8 cellular contexts compared by ENCODE assay signal in the genomic region with DNA sequence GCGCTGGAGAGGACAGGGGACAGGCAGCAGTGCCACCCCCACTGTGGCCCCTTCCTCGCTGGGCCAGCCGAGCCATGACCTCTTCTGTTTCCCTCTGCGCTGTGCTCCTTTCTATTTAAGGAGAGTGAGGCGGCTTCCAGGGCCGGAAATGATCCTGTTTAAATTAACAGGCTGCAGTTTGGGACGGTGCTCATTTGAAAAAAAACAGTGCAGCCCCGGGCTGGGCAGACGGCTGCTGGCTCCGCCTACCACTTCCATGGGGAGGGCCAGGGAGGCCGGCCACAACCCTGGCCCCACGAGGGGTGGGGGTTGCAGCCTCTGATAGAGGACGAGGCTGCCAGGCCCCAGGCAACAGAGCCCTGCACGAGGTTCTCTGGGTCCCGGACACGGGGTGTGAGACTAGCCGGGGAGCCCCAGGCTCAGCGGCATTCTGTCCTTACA. TPM values are rescaled to one million over a fixed set of nuclear protein-coding genes. Genes with fewer than 3 reads are reported as not detected.
DNase-seq lines count a peak whose midpoint lies in the region; ATAC-seq and TF ChIP-seq lines count a peak whose summit lies in the region.
"Not testable (repeated sequence)": the region's sequence is repeated elsewhere in the genome, so short reads cannot be mapped to it uniquely, and the experiment has no call there.

No MANE protein-coding gene starts in this region.

- not testable (repeated sequence) for H3K36me3 ChIP-seq in HEK293 (ENCODE audit: control insufficient read depth in 2 of 2, insufficient read depth in 1 of 2, low read length in 2 of 2); ovary

- DNase-seq in AG08396 (ENCODE audit: low spot score) (peak; percentile 26), foreskin keratinocyte (peak in 1 of 2 donors; percentile 44), ovary (peak; percentile 44 to 75 (median 58))

- POLR2A ChIA-PET in HEK293 (lab: Yijun Ruan, JAX): not testable (repeated sequence)

- TF ChIP-seq EP300 in ovary (IDR thresholded peaks at IDR 0.05): not testable (repeated sequence)

- CTCF ChIA-PET in HEK293 (lab: Yijun Ruan, JAX): not testable (repeated sequence)

- not testable (repeated sequence) for H3K4me1 ChIP-seq in HEK293 (ENCODE audit: control insufficient read depth, insufficient read depth, low read length)
- H3K4me1 ChIP-seq in foreskin keratinocyte (peaks cover 15% of the 10 kb centered on the region), ovary (ENCODE audit: insufficient read depth) (peaks cover 24% of the 10 kb centered on the region)

- TF ChIP-seq POLR2A in ovary (IDR thresholded peaks at IDR 0.05): not testable (repeated sequence)

- TF ChIP-seq CTCF in HEK293 (tag by site-specific recombination; IDR thresholded peaks at IDR 0.05); foreskin keratinocyte (conservative IDR thresholded peaks at IDR 0.05); ovary (IDR thresholded peaks at IDR 0.05): not testable (repeated sequence)

- WGBS in ovary, 3 donors: 1 to 6% (median 4%) methylated on average over 17 to 18 of the region's 18 CpGs

- H3K27ac ChIP-seq in HEK293 (ENCODE audit: extremely low read depth, low read depth, low read length) (peak overlapping the region; percentile 22; the same call in 1 of the 2 replicates), cingulate gyrus (ENCODE audit: low read depth, low read length) (peak overlapping the region; percentile 39), foreskin keratinocyte (peak overlapping the region; percentile 55), layer of hippocampus (ENCODE audit: low read depth, low read length) (peak overlapping the region; percentile 46), ovary (peak overlapping the region; percentile 61 to 80), temporal lobe (ENCODE audit: low read depth, low read length) (peak overlapping the region; percentile 44)

- H3K4me3 ChIP-seq in HEK293 (ENCODE audit: low read depth, low read length): not testable (repeated sequence)
- H3K4me3 ChIP-seq in ovary: peak overlapping the region; percentile 28

- not testable (repeated sequence) for H3K27me3 ChIP-seq in foreskin keratinocyte; layer of hippocampus (ENCODE audit: control insufficient read depth, insufficient read depth, low read length); ovary

- intact Hi-C loops in ovary (cut with DNase I): not testable (repeated sequence)

- peak; percentile 62 for ATAC-seq in SK-N-SH treated with all-trans-retinoic acid at 6 μM for 48 hours
- not testable (repeated sequence) for ATAC-seq in foreskin keratinocyte

- H3K9me3 ChIP-seq in HEK293 (ENCODE audit: control insufficient read depth, insufficient read depth, low read depth, low read length); ovary: not testable (repeated sequence)

TF ChIP-seq in HEK293, 187 proteins besides CTCF, POLR2A, EP300 and RAD21:
- TF ChIP-seq SP2 (tag by site-specific recombination; IDR thresholded peaks at IDR 0.05) (peak; percentile 28), ZNF664 (tag by site-specific recombination; IDR thresholded peaks at IDR 0.05) (0 out of 2 replicates have a peak, but pooled peaks have one; percentile 6)
- TF ChIP-seq, protein P1, sequence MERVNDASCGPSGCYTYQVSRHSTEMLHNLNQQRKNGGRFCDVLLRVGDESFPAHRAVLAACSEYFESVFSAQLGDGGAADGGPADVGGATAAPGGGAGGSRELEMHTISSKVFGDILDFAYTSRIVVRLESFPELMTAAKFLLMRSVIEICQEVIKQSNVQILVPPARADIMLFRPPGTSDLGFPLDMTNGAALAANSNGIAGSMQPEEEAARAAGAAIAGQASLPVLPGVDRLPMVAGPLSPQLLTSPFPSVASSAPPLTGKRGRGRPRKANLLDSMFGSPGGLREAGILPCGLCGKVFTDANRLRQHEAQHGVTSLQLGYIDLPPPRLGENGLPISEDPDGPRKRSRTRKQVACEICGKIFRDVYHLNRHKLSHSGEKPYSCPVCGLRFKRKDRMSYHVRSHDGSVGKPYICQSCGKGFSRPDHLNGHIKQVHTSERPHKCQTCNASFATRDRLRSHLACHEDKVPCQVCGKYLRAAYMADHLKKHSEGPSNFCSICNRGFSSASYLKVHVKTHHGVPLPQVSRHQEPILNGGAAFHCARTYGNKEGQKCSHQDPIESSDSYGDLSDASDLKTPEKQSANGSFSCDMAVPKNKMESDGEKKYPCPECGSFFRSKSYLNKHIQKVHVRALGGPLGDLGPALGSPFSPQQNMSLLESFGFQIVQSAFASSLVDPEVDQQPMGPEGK (tag by site-specific recombination; IDR thresholded peaks at IDR 0.05): peak; percentile 33; the same call in 1 of the 2 replicates
- TF ChIP-seq, protein P2, sequence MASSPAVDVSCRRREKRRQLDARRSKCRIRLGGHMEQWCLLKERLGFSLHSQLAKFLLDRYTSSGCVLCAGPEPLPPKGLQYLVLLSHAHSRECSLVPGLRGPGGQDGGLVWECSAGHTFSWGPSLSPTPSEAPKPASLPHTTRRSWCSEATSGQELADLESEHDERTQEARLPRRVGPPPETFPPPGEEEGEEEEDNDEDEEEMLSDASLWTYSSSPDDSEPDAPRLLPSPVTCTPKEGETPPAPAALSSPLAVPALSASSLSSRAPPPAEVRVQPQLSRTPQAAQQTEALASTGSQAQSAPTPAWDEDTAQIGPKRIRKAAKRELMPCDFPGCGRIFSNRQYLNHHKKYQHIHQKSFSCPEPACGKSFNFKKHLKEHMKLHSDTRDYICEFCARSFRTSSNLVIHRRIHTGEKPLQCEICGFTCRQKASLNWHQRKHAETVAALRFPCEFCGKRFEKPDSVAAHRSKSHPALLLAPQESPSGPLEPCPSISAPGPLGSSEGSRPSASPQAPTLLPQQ (tag by site-specific recombination; IDR thresholded peaks at IDR 0.05): 0 out of 2 replicates have a peak, but pooled peaks have one; percentile 31

RNA-seq across cellular contexts. Expression of gene RRN3, which starts 50.1 kb away (rescaled TPM):
- total RNA-seq in foreskin keratinocyte (31.9 and 32.1 TPM in 2 replicates), ovary (10 to 100 TPM; 18.8 to 46.0 (median 31.2) TPM), temporal lobe (75.7 TPM)
- polyA plus RNA-seq in foreskin keratinocyte (10.0 and 12.3 TPM in 2 replicates), ovary (10 to 100 TPM; 22.8 to 30.7 TPM)
